In the genomic region with DNA sequence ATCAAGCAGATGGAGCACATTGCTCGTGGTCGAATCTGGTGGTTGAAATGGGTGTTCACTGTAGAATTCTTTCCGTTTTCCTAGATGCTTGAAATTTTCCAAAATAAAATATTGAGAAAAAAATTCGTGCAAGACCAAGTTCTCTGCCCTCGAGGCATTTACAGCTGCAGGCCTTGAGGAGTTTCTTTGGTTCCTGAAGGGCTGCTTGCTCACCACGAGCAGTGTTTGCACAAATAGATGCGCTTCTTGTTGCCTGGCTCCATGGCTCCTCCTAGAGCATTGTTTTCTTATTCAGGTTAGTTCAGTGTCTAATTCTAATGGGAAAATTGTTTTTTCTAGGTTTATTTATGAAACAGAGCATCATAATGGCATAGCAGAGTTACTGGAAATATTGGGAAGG, we compare ENCODE assay signal across 12 cellular contexts.
A peak's percentile ranks its signal among the peaks of the same experiment; 100 is the strongest.
DNase-seq lines count a peak whose midpoint lies in the region; ATAC-seq and TF ChIP-seq lines count a peak whose summit lies in the region.
"Had no signal": no experiment of that assay in that cellular context is flagged by ENCODE, and none has a peak within 500 bp of the region (broad histone marks: within the 10 kb centered on the region; RNA-seq: fewer than 3 reads in every experiment).

No MANE protein-coding gene starts in this region.

- no peaks in the 10 kb centered on the region for H3K4me1 Mint-ChIP-seq in mesothelial cell of epicardium
- peaks cover 6% of the 10 kb centered on the region for H3K4me1 Mint-ChIP-seq in stimulated activated memory B cell treated with anti-CD40 and anti-IgM and Interleukin-4, amounts not matched to agents 10 μg/mL and 1 μg/mL and 100 μg/mL, for 72 hours

- H3K4me1 ChIP-seq in body of pancreas, result no peaks in the 10 kb centered on the region
- H3K4me1 ChIP-seq in gastrocnemius medialis, result no peaks in the 10 kb centered on the region
- H3K4me1 ChIP-seq: SJSA1, thyroid gland had no signal

- ATAC-seq in body of pancreas, result no peak
- no peak for ATAC-seq in gastrocnemius medialis
- ATAC-seq in GM21381 (IDR thresholded peaks at IDR 0.05; ENCODE audit: unreplicated experiment), result no peak
- no peak for ATAC-seq in stimulated activated memory B cell treated with anti-CD40 and anti-IgM and Interleukin-4, amounts not matched to agents 10 μg/mL and 1 μg/mL and 100 μg/mL, for 72 hours

- in situ Hi-C loops in gastrocnemius medialis (cut with MboI; ENCODE audit: low sequenced_read_pairs in 4 of 4), result no loop called here

- peak in 5 of 7 experiments; percentile 10 to 47 (median 33) for TF ChIP-seq CTCF in body of pancreas (IDR thresholded peaks at IDR 0.05)
- TF ChIP-seq CTCF in mesothelial cell of epicardium (IDR thresholded peaks at IDR 0.05; ENCODE audit: unreplicated experiment), result no peak
- no peak for TF ChIP-seq CTCF in gastrocnemius medialis (IDR thresholded peaks at IDR 0.05 in 4 of 5, conservative IDR thresholded peaks at IDR 0.05 in 1 of 5)

- intact Hi-C loops in body of pancreas (cut with DNase I) (no loop called here), gastrocnemius medialis (cut with DNase I; ENCODE audit: low total_unique reads) (no loop called here)

- H3K36me3 ChIP-seq in body of pancreas (replicated peaks in 1 of 2; ENCODE audit: insufficient read depth in 1 of 2, low read depth in 2 of 2) (peaks cover 0 to 9% of the 10 kb centered on the region in 2 donors), gastrocnemius medialis (peaks cover 0 to 52% of the 10 kb centered on the region in 2 donors)

- no peak overlapping the region for H3K27ac ChIP-seq in body of pancreas
- no peak overlapping the region for H3K27ac ChIP-seq in gastrocnemius medialis
- H3K27ac ChIP-seq: 22Rv1, SJSA1, thyroid gland had no signal

- no peak for TF ChIP-seq POLR2A in body of pancreas (IDR thresholded peaks at IDR 0.05)
- TF ChIP-seq POLR2A in gastrocnemius medialis (IDR thresholded peaks at IDR 0.05), result no peak

- H3K4me3 ChIP-seq in body of pancreas, result no peak overlapping the region
- H3K4me3 ChIP-seq in gastrocnemius medialis, result no peak overlapping the region
- H3K4me3 ChIP-seq: SJSA1, thyroid gland had no signal

- no peaks in the 10 kb centered on the region for H3K27me3 Mint-ChIP-seq in mesothelial cell of epicardium (ENCODE audit: low read depth)
- H3K27me3 Mint-ChIP-seq in stimulated activated memory B cell treated with anti-CD40 and anti-IgM and Interleukin-4, amounts not matched to agents 10 μg/mL and 1 μg/mL and 100 μg/mL, for 72 hours, result no peaks in the 10 kb centered on the region

- 57 to 63% methylated on average over 7 of the region's 7 CpGs for WGBS in body of pancreas, 2 donors

- peak overlapping the region; percentile 30 for H3K27ac Mint-ChIP-seq in mesothelial cell of epicardium
- H3K27ac Mint-ChIP-seq in stimulated activated memory B cell treated with anti-CD40 and anti-IgM and Interleukin-4, amounts not matched to agents 10 μg/mL and 1 μg/mL and 100 μg/mL, for 72 hours, result no peak overlapping the region

- peak; percentile 33 for DNase-seq in DMS 273 (lab: John Stamatoyannopoulos, UW; ENCODE audit: unreplicated experiment)
- no peak for DNase-seq in DMS 273 treated with DMSO at 0.1 percent for 48 hours (lab: John Stamatoyannopoulos, UW)
- peak; percentile 35 for DNase-seq in LHCN-M2 (ENCODE audit: low read depth)
- peak in 2 of 4 donors; percentile 34 to 39 for DNase-seq in body of pancreas
- no peak for DNase-seq in mesothelial cell of epicardium (ENCODE audit: low spot score in 2 of 2, unreplicated experiment in 2 of 2)
- DNase-seq in gastrocnemius medialis, result no peak
- DNase-seq: NCI-H1436, thyroid gland had no signal

- H3K36me3 Mint-ChIP-seq in mesothelial cell of epicardium, result peaks cover 45% of the 10 kb centered on the region
- H3K36me3 Mint-ChIP-seq in stimulated activated memory B cell treated with anti-CD40 and anti-IgM and Interleukin-4, amounts not matched to agents 10 μg/mL and 1 μg/mL and 100 μg/mL, for 72 hours, result peaks cover 54% of the 10 kb centered on the region

- H3K4me3 Mint-ChIP-seq in mesothelial cell of epicardium, result no peak overlapping the region
- no peak overlapping the region for H3K4me3 Mint-ChIP-seq in stimulated activated memory B cell treated with anti-CD40 and anti-IgM and Interleukin-4, amounts not matched to agents 10 μg/mL and 1 μg/mL and 100 μg/mL, for 72 hours

- no peaks in the 10 kb centered on the region for H3K9me3 Mint-ChIP-seq in mesothelial cell of epicardium
- H3K9me3 Mint-ChIP-seq in stimulated activated memory B cell treated with anti-CD40 and anti-IgM and Interleukin-4, amounts not matched to agents 10 μg/mL and 1 μg/mL and 100 μg/mL, for 72 hours, result no peaks in the 10 kb centered on the region

- no peaks in the 10 kb centered on the region for H3K27me3 ChIP-seq in body of pancreas
- no peaks in the 10 kb centered on the region for H3K27me3 ChIP-seq in gastrocnemius medialis
- H3K27me3 ChIP-seq: SJSA1, thyroid gland had no signal

- H3K9me3 ChIP-seq in body of pancreas (no peaks in the 10 kb centered on the region), gastrocnemius medialis (no peaks in the 10 kb centered on the region)
- H3K9me3 ChIP-seq: SJSA1, thyroid gland had no signal

Comparison
In these comparisons a context has a peak if more than half of its experiments do, and no peak if none do; other contexts are left out.
1. DNase-seq: peak in DMS 273 (single experiment) and LHCN-M2 (single experiment); none in DMS 273 treated with DMSO at 0.1 percent for 48 hours (single experiment), mesothelial cell of epicardium (0 of 2) and gastrocnemius medialis (0 of 2).
2. CTCF ChIP-seq: peak in body of pancreas (5 of 7); none in mesothelial cell of epicardium (single experiment) and gastrocnemius medialis (0 of 5).